ENCODE assay signal across 33 cellular contexts in the genomic region with DNA sequence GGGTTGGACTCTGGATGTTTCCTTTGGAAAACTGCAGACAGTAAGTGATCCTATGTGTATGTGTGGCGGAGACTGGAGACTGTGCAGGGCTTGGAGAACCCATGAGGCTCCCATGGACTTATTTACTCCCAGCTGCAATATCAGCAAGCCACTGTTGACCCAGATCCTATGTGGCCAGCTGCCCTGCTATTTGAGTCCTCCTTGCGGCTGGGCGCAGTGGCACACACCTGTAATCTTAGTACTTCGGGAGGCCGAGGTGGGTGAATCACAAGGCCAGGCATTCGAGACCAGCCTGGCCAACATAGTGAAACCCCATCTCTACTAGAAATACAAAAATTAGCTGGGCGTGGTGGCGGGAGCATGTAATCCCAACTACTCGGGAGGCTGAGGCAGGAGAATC.
"Had no signal": no experiment of that assay in that cellular context is flagged by ENCODE, and none has a peak within 500 bp of the region (broad histone marks: within the 10 kb centered on the region; RNA-seq: fewer than 3 reads in every experiment).

No MANE protein-coding gene starts in this region.

- DNase-seq: Karpas-422, Kasumi-1, MG63, MM.1S, MV-4-11, NCI-H1048, NCI-H1092, NCI-H1092 treated with DMSO at 0.1 percent for 48 hours, NCI-H1105, NCI-H1105 treated with DMSO at 0.1 percent for 48 hours, NCI-H1417, NCI-H1417 treated with DMSO at 0.1 percent for 48 hours, NCI-H1436, NCI-H1436 treated with DMSO at 0.1 percent for 48 hours, NCI-H146, NCI-H1694, NCI-H1694 treated with DMSO at 0.1 percent for 48 hours, NCI-H187, NCI-H187 treated with DMSO at 0.1 percent for 48 hours, NCI-H1930, NCI-H2029, NCI-H2029 treated with DMSO at 0.1 percent for 48 hours, NCI-H2081, NCI-H2081 treated with DMSO at 0.1 percent for 48 hours, NCI-H2107, NCI-H2171, NCI-H2171 treated with DMSO at 0.1 percent for 48 hours, NCI-H2227 treated with DMSO at 0.1 percent for 48 hours, NCI-H226, NCI-H345, NCI-H446, NCI-H446 treated with DMSO at 0.1 percent for 48 hours, NCI-H510A had no signal
